1 cellular context compared by ENCODE assay signal in genomic region chr1:999797-1000356, GRCh38.
TF ChIP-seq lines count a peak whose summit lies in the region.

TSS of gene HES4 (minus strand) at chr1:1000097. CDS start at chr1:999973, 124 bp downstream.

TF ChIP-seq in HepG2, 621 proteins besides CTCF, POLR2A, EP300 and RAD21 (continued from another document and continues in another):
- TF ChIP-seq ARID5B (CRISPR knock-in tag; IDR thresholded peaks at IDR 0.05), result peak; percentile 23; the same call in 1 of the 2 replicates
- TF ChIP-seq ZNF652 (CRISPR knock-in tag; IDR thresholded peaks at IDR 0.05; ENCODE audit: borderline replicate concordance, low read depth), result no peak
- peak; percentile 34; the same call in 1 of the 2 replicates for TF ChIP-seq SALL1 (CRISPR knock-in tag; IDR thresholded peaks at IDR 0.05)
- peak in 1 of 2 experiments; percentile 7; a peak in 1 of 4 replicates for TF ChIP-seq KLF16 (CRISPR knock-in tag; IDR thresholded peaks at IDR 0.05)
- no peak for TF ChIP-seq ZMYM3 (CRISPR knock-in tag; IDR thresholded peaks at IDR 0.05)
- no peak for TF ChIP-seq U2AF2 (IDR thresholded peaks at IDR 0.05; ENCODE audit: low read depth, low read length)
- no peak for TF ChIP-seq RFX5 (IDR thresholded peaks at IDR 0.05; ENCODE audit: low read depth, low read length)
- no peak for TF ChIP-seq ZNF143 (CRISPR knock-in tag; IDR thresholded peaks at IDR 0.05)
- TF ChIP-seq ZNF556 (CRISPR knock-in tag; IDR thresholded peaks at IDR 0.05; ENCODE audit: borderline replicate concordance), result peak; percentile 20
- no peak for TF ChIP-seq GPBP1L1 (CRISPR knock-in tag; IDR thresholded peaks at IDR 0.05)
- TF ChIP-seq, protein P1, sequence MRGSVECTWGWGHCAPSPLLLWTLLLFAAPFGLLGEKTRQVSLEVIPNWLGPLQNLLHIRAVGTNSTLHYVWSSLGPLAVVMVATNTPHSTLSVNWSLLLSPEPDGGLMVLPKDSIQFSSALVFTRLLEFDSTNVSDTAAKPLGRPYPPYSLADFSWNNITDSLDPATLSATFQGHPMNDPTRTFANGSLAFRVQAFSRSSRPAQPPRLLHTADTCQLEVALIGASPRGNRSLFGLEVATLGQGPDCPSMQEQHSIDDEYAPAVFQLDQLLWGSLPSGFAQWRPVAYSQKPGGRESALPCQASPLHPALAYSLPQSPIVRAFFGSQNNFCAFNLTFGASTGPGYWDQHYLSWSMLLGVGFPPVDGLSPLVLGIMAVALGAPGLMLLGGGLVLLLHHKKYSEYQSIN (CRISPR knock-in tag; IDR thresholded peaks at IDR 0.05; ENCODE audit: borderline replicate concordance), result no peak
- no peak for TF ChIP-seq ZNF782 (CRISPR knock-in tag; IDR thresholded peaks at IDR 0.05; ENCODE audit: borderline replicate concordance)
- TF ChIP-seq ZBTB42 (CRISPR knock-in tag; IDR thresholded peaks at IDR 0.05), result no peak
- TF ChIP-seq FLYWCH1 (CRISPR knock-in tag; IDR thresholded peaks at IDR 0.05), result 0 out of 2 replicates have a peak, but pooled peaks have one; percentile 40
- TF ChIP-seq KDM3A (CRISPR knock-in tag; IDR thresholded peaks at IDR 0.05; ENCODE audit: low read depth), result 0 out of 2 replicates have a peak, but pooled peaks have one; percentile 14
- TF ChIP-seq, protein P2, sequence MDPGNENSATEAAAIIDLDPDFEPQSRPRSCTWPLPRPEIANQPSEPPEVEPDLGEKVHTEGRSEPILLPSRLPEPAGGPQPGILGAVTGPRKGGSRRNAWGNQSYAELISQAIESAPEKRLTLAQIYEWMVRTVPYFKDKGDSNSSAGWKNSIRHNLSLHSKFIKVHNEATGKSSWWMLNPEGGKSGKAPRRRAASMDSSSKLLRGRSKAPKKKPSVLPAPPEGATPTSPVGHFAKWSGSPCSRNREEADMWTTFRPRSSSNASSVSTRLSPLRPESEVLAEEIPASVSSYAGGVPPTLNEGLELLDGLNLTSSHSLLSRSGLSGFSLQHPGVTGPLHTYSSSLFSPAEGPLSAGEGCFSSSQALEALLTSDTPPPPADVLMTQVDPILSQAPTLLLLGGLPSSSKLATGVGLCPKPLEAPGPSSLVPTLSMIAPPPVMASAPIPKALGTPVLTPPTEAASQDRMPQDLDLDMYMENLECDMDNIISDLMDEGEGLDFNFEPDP (CRISPR knock-in tag; conservative IDR thresholded peaks at IDR 0.05), result no peak
- no peak for TF ChIP-seq ADNP (CRISPR knock-in tag; IDR thresholded peaks at IDR 0.05)
- TF ChIP-seq, protein P3, sequence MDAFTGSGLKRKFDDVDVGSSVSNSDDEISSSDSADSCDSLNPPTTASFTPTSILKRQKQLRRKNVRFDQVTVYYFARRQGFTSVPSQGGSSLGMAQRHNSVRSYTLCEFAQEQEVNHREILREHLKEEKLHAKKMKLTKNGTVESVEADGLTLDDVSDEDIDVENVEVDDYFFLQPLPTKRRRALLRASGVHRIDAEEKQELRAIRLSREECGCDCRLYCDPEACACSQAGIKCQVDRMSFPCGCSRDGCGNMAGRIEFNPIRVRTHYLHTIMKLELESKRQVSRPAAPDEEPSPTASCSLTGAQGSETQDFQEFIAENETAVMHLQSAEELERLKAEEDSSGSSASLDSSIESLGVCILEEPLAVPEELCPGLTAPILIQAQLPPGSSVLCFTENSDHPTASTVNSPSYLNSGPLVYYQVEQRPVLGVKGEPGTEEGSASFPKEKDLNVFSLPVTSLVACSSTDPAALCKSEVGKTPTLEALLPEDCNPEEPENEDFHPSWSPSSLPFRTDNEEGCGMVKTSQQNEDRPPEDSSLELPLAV (CRISPR knock-in tag; conservative IDR thresholded peaks at IDR 0.05; ENCODE audit: low read depth), result 0 out of 2 replicates have a peak, but pooled peaks have one; percentile 55
- no peak for TF ChIP-seq PREB (CRISPR knock-in tag; IDR thresholded peaks at IDR 0.05)
- no peak for TF ChIP-seq AFF4 (CRISPR knock-in tag; IDR thresholded peaks at IDR 0.05)
- TF ChIP-seq IRF1 (CRISPR knock-in tag; IDR thresholded peaks at IDR 0.05; ENCODE audit: low read depth), result no peak
- no peak for TF ChIP-seq RAD51 (IDR thresholded peaks at IDR 0.05; ENCODE audit: borderline replicate concordance)
- no peak for TF ChIP-seq ZNF451 (CRISPR knock-in tag; IDR thresholded peaks at IDR 0.05)
- TF ChIP-seq ZNF343 (CRISPR knock-in tag; IDR thresholded peaks at IDR 0.05), result no peak
- TF ChIP-seq FIP1L1 (IDR thresholded peaks at IDR 0.05; ENCODE audit: borderline replicate concordance, insufficient read depth, low read depth, low read length), result 0 out of 2 replicates have a peak, but pooled peaks have one; percentile 18
- TF ChIP-seq NFYC (CRISPR knock-in tag; IDR thresholded peaks at IDR 0.05), result peak; percentile 77
- TF ChIP-seq ZBTB43 (CRISPR knock-in tag; conservative IDR thresholded peaks at IDR 0.05), result no peak
- TF ChIP-seq SKI (IDR thresholded peaks at IDR 0.05; ENCODE audit: partially characterized antibody), result peak; percentile 45
- TF ChIP-seq SAFB2 (CRISPR knock-in tag; IDR thresholded peaks at IDR 0.05; ENCODE audit: borderline replicate concordance, low read depth), result 0 out of 2 replicates have a peak, but pooled peaks have one; percentile 18
- TF ChIP-seq ZNF83 (CRISPR knock-in tag; IDR thresholded peaks at IDR 0.05; ENCODE audit: borderline replicate concordance), result no peak
- TF ChIP-seq CBFB (CRISPR knock-in tag; IDR thresholded peaks at IDR 0.05), result 0 out of 2 replicates have a peak, but pooled peaks have one; percentile 8
- peak; percentile 62; the same call in 1 of the 2 replicates for TF ChIP-seq ZBTB3 (CRISPR knock-in tag; IDR thresholded peaks at IDR 0.05; ENCODE audit: borderline replicate concordance, low read depth)
- no peak for TF ChIP-seq JARID2 (CRISPR knock-in tag; IDR thresholded peaks at IDR 0.05; ENCODE audit: insufficient replicate concordance)
- peak; percentile 5; the same call in 1 of the 2 replicates for TF ChIP-seq JUN (CRISPR knock-in tag; IDR thresholded peaks at IDR 0.05)
- TF ChIP-seq, protein P4, sequence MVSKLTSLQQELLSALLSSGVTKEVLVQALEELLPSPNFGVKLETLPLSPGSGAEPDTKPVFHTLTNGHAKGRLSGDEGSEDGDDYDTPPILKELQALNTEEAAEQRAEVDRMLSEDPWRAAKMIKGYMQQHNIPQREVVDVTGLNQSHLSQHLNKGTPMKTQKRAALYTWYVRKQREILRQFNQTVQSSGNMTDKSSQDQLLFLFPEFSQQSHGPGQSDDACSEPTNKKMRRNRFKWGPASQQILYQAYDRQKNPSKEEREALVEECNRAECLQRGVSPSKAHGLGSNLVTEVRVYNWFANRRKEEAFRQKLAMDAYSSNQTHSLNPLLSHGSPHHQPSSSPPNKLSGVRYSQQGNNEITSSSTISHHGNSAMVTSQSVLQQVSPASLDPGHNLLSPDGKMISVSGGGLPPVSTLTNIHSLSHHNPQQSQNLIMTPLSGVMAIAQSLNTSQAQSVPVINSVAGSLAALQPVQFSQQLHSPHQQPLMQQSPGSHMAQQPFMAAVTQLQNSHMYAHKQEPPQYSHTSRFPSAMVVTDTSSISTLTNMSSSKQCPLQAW (CRISPR knock-in tag; IDR thresholded peaks at IDR 0.05), result no peak
- TF ChIP-seq ZNF781 (CRISPR knock-in tag; IDR thresholded peaks at IDR 0.05; ENCODE audit: borderline replicate concordance, not compliant biosample characterization), result no peak
- TF ChIP-seq MYC (CRISPR knock-in tag; IDR thresholded peaks at IDR 0.05; ENCODE audit: borderline replicate concordance), result no peak
